Comparison of ENCODE assay signal across 8 cellular contexts in the genomic region with DNA sequence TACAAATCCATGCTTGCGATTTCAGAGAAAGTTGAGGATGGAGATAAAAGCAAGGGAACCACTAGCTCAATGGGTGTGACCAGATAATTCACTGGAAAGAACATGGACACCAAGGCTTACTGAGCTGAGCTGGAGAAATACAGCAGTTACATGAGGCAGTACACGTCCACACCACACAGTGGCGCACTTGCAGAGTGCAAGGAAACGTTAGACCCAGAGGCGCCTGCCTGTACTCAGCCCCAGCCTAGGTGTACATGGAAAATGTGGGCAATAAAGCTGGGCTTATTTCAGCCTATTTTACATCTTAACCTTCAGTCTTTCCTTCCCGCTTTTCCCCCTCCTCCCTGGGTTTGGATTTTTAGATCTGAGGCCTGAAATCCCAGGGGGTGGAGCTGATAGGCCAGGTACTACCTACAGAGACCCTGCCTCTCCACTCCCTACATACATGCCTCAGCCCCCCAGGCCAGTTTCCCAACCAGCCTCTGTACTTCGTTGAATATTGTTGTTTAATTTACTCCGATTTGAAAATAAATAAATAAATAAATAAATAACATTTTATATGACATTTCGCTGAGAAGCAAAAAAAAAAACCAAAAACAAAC.
DNase-seq lines count a peak whose midpoint lies in the region; ATAC-seq and TF ChIP-seq lines count a peak whose summit lies in the region.

No MANE protein-coding gene starts in this region.

- H3K27ac ChIP-seq in body of pancreas, result no peak overlapping the region

- H3K9me3 ChIP-seq in body of pancreas, result no peaks in the 10 kb centered on the region

- WGBS in body of pancreas, 2 donors, result 12 to 17% methylated on average over 9 of the region's 9 CpGs

- no peaks in the 10 kb centered on the region for H3K36me3 ChIP-seq in body of pancreas (replicated peaks in 1 of 2; ENCODE audit: insufficient read depth in 1 of 2, low read depth in 2 of 2)

- DNase-seq in AG10803 (ENCODE audit: low read depth), result peak; percentile 77
- DNase-seq in NCI-H2029 treated with DMSO at 0.1 percent for 48 hours (lab: John Stamatoyannopoulos, UW), result peak; percentile 8
- DNase-seq in T1000 (lab: John Stamatoyannopoulos, UW), result peak; percentile 55
- peak; percentile 83 to 89 (median 86) for DNase-seq in body of pancreas
- peak; percentile 82 for DNase-seq in iPS-NIHi11 (ENCODE audit: low spot score)
- peak; percentile 57 for DNase-seq in stimulated activated CD4-positive, alpha-beta T cell treated with anti-CD3 and anti-CD28 coated beads, Interleukin-12 subunit alpha, Interleukin-12 subunit beta, amount 100 ng/mL, for 4 hours

- intact Hi-C loops in body of pancreas (cut with DNase I), result loop anchor here (5.0 to 10.0 kb wide), 2 partner anchors 146 to 163 kb away; no protein-coding TSS in a partner anchor

- no peaks in the 10 kb centered on the region for H3K4me1 ChIP-seq in body of pancreas

- no peak for TF ChIP-seq POLR2A in body of pancreas (IDR thresholded peaks at IDR 0.05)

- peak; percentile 93 for ATAC-seq in GM18870 (IDR thresholded peaks at IDR 0.05; ENCODE audit: unreplicated experiment)
- ATAC-seq in HG03064 (IDR thresholded peaks at IDR 0.05; ENCODE audit: low read depth, unreplicated experiment), result peak; percentile 97
- peak; percentile 98 for ATAC-seq in body of pancreas

- H3K27me3 ChIP-seq in body of pancreas, result no peaks in the 10 kb centered on the region

- TF ChIP-seq CTCF in AG10803 (conservative IDR thresholded peaks at IDR 0.05; ENCODE audit: low read length) (peak; percentile 99), body of pancreas (IDR thresholded peaks at IDR 0.05) (peak; percentile 70 to 91 (median 83))

- H3K4me3 ChIP-seq in AG10803 (ENCODE audit: low read length), result no peak overlapping the region
- no peak overlapping the region for H3K4me3 ChIP-seq in body of pancreas

Comparison
In these comparisons a context has a peak if more than half of its experiments do, and no peak if none do; other contexts are left out.
1. DNase-seq: peak in every context shown above with its lines; median percentile 86 in body of pancreas; 82 in iPS-NIHi11; 77 in AG10803; 57 in stimulated activated CD4-positive, alpha-beta T cell treated with anti-CD3 and anti-CD28 coated beads, Interleukin-12 subunit alpha, Interleukin-12 subunit beta, amount 100 ng/mL, for 4 hours; 55 in T1000; 8 in NCI-H2029 treated with DMSO at 0.1 percent for 48 hours.